Comparison of ENCODE assay signal across 9 cellular contexts in the genomic region with DNA sequence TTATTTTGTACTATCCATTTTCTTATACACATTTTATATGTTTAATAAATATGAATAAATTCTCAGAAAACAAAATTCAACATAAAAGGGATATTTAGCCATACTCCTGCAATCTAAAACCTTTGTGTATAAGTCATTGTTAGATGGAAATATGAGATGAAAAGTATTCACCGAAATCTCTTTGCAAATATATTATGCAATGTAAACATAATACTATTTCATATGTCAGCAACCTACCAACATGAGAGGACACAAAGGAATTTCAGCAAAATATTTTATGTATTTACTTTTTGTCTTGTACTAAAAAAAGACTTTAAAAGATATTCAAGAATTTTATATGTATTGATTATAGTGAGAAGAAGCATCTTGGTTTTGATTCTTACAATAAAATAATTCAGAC.
"Had no signal": no experiment of that assay in that cellular context is flagged by ENCODE, and none has a peak within 500 bp of the region (broad histone marks: within the 10 kb centered on the region; RNA-seq: fewer than 3 reads in every experiment).

No MANE protein-coding gene starts in this region.

- ATAC-seq: GM23338, K562 had no signal

- H3K4me2 ChIP-seq: GM23338 had no signal

- FAIRE-seq: H1, H54, HTR-8/SVneo, K562 had no signal

- DNase-seq: H9, HCEC 1CT, IMR-90, KG1 had no signal

- H3K4me3 ChIP-seq: GM23338, K562 had no signal
